ENCODE assay signal across 9 cellular contexts in the genomic region with DNA sequence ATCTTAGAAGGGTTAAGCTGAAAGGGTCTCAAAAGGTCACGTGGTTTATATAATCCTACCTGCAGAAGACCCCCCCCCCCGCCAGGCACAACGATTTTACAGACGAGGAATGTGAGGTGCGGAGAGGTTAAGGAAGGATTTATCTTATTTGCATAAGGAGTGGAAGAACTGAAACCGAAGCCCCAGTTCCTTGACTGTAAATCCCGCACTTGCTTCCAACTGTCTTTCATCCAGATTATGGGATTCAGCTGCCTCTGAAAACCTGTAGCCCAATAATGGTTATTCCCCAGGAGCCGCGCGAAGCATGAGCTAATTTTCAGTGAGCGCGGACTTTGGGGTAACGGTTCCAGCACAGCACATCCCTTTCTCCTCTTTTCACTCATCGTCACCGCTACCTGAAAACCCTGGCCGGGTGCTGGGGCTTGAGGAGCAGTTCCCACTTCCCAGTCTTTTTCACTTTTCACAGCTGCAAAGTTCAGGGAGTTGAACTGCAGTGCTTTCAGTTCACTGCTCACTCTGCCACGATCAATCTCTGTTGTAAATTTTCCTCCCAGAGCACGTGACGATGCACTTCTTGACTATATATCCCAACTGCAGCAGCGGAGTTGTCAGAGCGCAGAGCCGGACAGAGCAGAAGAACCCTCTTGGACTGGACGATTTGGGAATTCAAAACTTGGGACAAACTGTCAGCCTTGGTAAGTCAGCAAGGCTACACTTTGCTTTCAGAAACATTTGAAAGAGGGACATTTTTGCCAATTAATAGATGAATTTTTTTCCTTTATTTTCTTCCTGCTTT. TPM values are rescaled to one million over a fixed set of nuclear protein-coding genes. Genes with fewer than 3 reads are reported as not detected.
DNase-seq lines count a peak whose midpoint lies in the region; ATAC-seq, FAIRE-seq and TF ChIP-seq lines count a peak whose summit lies in the region.
"Had no signal": no experiment of that assay in that cellular context is flagged by ENCODE, and none has a peak within 500 bp of the region (broad histone marks: within the 10 kb centered on the region; RNA-seq: fewer than 3 reads in every experiment).

A gene with protein sequence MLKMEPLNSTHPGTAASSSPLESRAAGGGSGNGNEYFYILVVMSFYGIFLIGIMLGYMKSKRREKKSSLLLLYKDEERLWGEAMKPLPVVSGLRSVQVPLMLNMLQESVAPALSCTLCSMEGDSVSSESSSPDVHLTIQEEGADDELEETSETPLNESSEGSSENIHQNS (plus strand): TSS at position 611 of the 796 bp plus-strand sequence. CDS start 641 bp downstream, outside the sequence.

- peak within 1 kb of the TSS; percentile 56; the same call in 1 of the 2 replicates for H2BK12ac ChIP-seq in H1 (ENCODE audit: low read depth, low read length)

- H3K56ac ChIP-seq in H1 (replicated peaks; ENCODE audit: insufficient read length, low read depth, low read length) = no peak within 1 kb of the TSS

- H4K91ac ChIP-seq in H1 (replicated peaks; ENCODE audit: insufficient read length, low read length) = no peak within 1 kb of the TSS

- no peak within 1 kb of the TSS for H2BK120ac ChIP-seq in H1 (replicated peaks; ENCODE audit: low read depth, low read length)

- peak within 1 kb of the TSS; percentile 55 for H2AFZ ChIP-seq in H1 (ENCODE audit: low read length)

- H3K9me3 ChIP-seq in H1 (ENCODE audit: insufficient read depth in 2 of 2, low read depth in 1 of 2, low read length in 1 of 2) = no peaks in the 10 kb centered on the region
- H3K9me3 ChIP-seq in tibial artery = no peaks in the 10 kb centered on the region

- TF ChIP-seq EP300 in H1 (IDR thresholded peaks at IDR 0.05; ENCODE audit: borderline replicate concordance in 1 of 2, low read depth in 2 of 2, low read length in 2 of 2) = no peak

- H3K23ac ChIP-seq in H1 (ENCODE audit: insufficient read length) = no peak within 1 kb of the TSS

- POLR2A ChIA-PET in H1 (lab: Charles Lee; ENCODE audit: partially characterized antibody) = no interaction called here

- no peak within 1 kb of the TSS for H3K27ac ChIP-seq in H1 (ENCODE audit: low read depth, low read length)
- peak within 1 kb of the TSS; percentile 92 to 94 for H3K27ac ChIP-seq in tibial artery

- H3K4me1 ChIP-seq in H1 (replicated peaks in 1 of 4; ENCODE audit: control insufficient read depth in 3 of 4, insufficient read depth in 4 of 4, low read length in 3 of 4) (peaks cover 2 to 15% (median 7%) of the 10 kb centered on the region in 4 experiments; a peak in 5 of 7 replicates), tibial artery (peaks cover 0 to 47% (median 25%) of the 10 kb centered on the region in 4 donors)

- CTCF ChIA-PET in H1 (lab: Charles Lee; ENCODE audit: partially characterized antibody) = interaction anchor here (0.6 to 1.3 kb wide), 3 partner anchors 11 to 80 kb away, joined by 3 to 5 read pairs (median 3); no protein-coding TSS in a partner anchor

- H4K5ac ChIP-seq in H1 (ENCODE audit: insufficient read length, low read depth, low read length) = no peak within 1 kb of the TSS

- no peaks in the 10 kb centered on the region for H4K20me1 ChIP-seq in H1 (replicated peaks in 1 of 2; ENCODE audit: control insufficient read depth in 1 of 2, insufficient read depth in 2 of 2, low read length in 2 of 2)

- TF ChIP-seq CTCF in H1 (IDR thresholded peaks at IDR 0.05; ENCODE audit: control extremely low read depth in 1 of 3, insufficient read depth in 1 of 3, low read depth in 1 of 3, low read length in 3 of 3) (no peak), mesothelial cell of epicardium (IDR thresholded peaks at IDR 0.05; ENCODE audit: unreplicated experiment) (no peak), tibial artery (IDR thresholded peaks at IDR 0.05) (no peak)

- no peak within 1 kb of the TSS for H3K4me2 ChIP-seq in H1 (ENCODE audit: insufficient read depth in 1 of 2, low read depth in 2 of 2, low read length in 2 of 2)

- no peaks in the 10 kb centered on the region for H3K9me3 Mint-ChIP-seq in mesothelial cell of epicardium

- ATAC-seq in GM18519 (IDR thresholded peaks at IDR 0.05; ENCODE audit: low FRiP score, unreplicated experiment) = no peak
- ATAC-seq: SK-N-SH treated with all-trans-retinoic acid at 6 μM for 48 hours had no signal

- no peak for TF ChIP-seq POLR2A in H1 (IDR thresholded peaks at IDR 0.05; ENCODE audit: control extremely low read depth in 1 of 2, low read depth in 2 of 2, low read length in 2 of 2)

- H3K36me3 Mint-ChIP-seq in mesothelial cell of epicardium = no peaks in the 10 kb centered on the region

- WGBS in H1 (ENCODE audit: extremely low coverage in 1 of 2, insufficient coverage in 1 of 2, insufficient read length in 1 of 2, insufficient replicate concordance in 2 of 2, low coverage in 1 of 2, low lambda C conversion rate in 2 of 2, missing lambda C conversion rate in 1 of 2), 2 experiments = 65% methylated on average over 23 of the region's 23 CpGs; no CpG with 5 or more reads in 1 of the 2 experiments

- no peak within 1 kb of the TSS for H3K9ac ChIP-seq in H1 (replicated peaks in 1 of 4; ENCODE audit: extremely low read depth in 1 of 4, low read depth in 3 of 4, low read length in 3 of 4)

- no peak for TF ChIP-seq RAD21 in H1 (IDR thresholded peaks at IDR 0.05 in 1 of 2, conservative IDR thresholded peaks at IDR 0.05 in 1 of 2; ENCODE audit: low read depth in 2 of 2, low read length in 2 of 2)

- H2BK20ac ChIP-seq in H1 (ENCODE audit: low read length) = no peak within 1 kb of the TSS

- H3K79me1 ChIP-seq in H1 (ENCODE audit: low read depth, low read length) = no peaks in the 10 kb centered on the region

- H3K36me3 ChIP-seq in H1 (ENCODE audit: control insufficient read depth in 2 of 4, insufficient read depth in 4 of 4, low read length in 3 of 4) (no peaks in the 10 kb centered on the region), tibial artery (no peaks in the 10 kb centered on the region)

- no peaks in the 10 kb centered on the region for H3K79me2 ChIP-seq in H1 (ENCODE audit: control insufficient read depth in 1 of 2, insufficient read depth in 2 of 2, low read length in 2 of 2)

- H3K18ac ChIP-seq in H1 (ENCODE audit: extremely low read depth, low read length) = no peak within 1 kb of the TSS

- H3K27me3 ChIP-seq in H1 (replicated peaks in 1 of 4; ENCODE audit: control insufficient read depth in 3 of 4, extremely low read depth in 1 of 4, insufficient read depth in 3 of 4, low read length in 3 of 4) = no peaks in the 10 kb centered on the region
- H3K27me3 ChIP-seq in tibial artery = no peaks in the 10 kb centered on the region

- H3K4ac ChIP-seq in H1 (replicated peaks; ENCODE audit: insufficient read length, low read depth, low read length) = no peak within 1 kb of the TSS

- DNase-seq in M059J (ENCODE audit: low read depth) = peak; percentile 81
- no peak for DNase-seq in H1 (ENCODE audit: low read depth in 1 of 2, low spot score in 2 of 2)
- DNase-seq in mesothelial cell of epicardium (ENCODE audit: low spot score in 2 of 2, unreplicated experiment in 2 of 2) = no peak
- peak; percentile 60 to 82 for DNase-seq in tibial artery
- DNase-seq in NAMALWA (ENCODE audit: low spot score) = no peak
- no peak for DNase-seq in RPMI8226
- DNase-seq in activated CD8-positive, alpha-beta memory T cell treated with anti-CD3 and anti-CD28 coated beads, Interleukin-2, amount 50 U/mL, for 4 hours = no peak

- no peak within 1 kb of the TSS for H2AK5ac ChIP-seq in H1 (ENCODE audit: low read depth, low read length)

- FAIRE-seq in H1 (lab: Jason Lieb, UNC) = no peak

- H3K27ac Mint-ChIP-seq in mesothelial cell of epicardium = peak within 1 kb of the TSS; percentile 94

- no peaks in the 10 kb centered on the region for H3K23me2 ChIP-seq in H1 (ENCODE audit: low read depth, low read length)

- no peaks in the 10 kb centered on the region for H3K27me3 Mint-ChIP-seq in mesothelial cell of epicardium (ENCODE audit: low read depth)

- H3K4me3 ChIP-seq in H1 (ENCODE audit: extremely low read depth in 1 of 4, insufficient read depth in 2 of 4, low read depth in 3 of 4, low read length in 4 of 4) = no peak within 1 kb of the TSS
- peak within 1 kb of the TSS; percentile 73 to 75 for H3K4me3 ChIP-seq in tibial artery

- no peak within 1 kb of the TSS for H2BK15ac ChIP-seq in H1 (ENCODE audit: low read length)

- H4K8ac ChIP-seq in H1 (ENCODE audit: extremely low read depth, insufficient read depth, low read length) = peak within 1 kb of the TSS; percentile 89

- H3K4me3 Mint-ChIP-seq in mesothelial cell of epicardium = peak within 1 kb of the TSS; percentile 63

- no peak within 1 kb of the TSS for H3K14ac ChIP-seq in H1 (ENCODE audit: insufficient read length)

- H2BK5ac ChIP-seq in H1 (ENCODE audit: low read depth, low read length) = no peak within 1 kb of the TSS

- H3K4me1 Mint-ChIP-seq in mesothelial cell of epicardium = peaks cover 79% of the 10 kb centered on the region

- intact Hi-C loops in tibial artery (cut with DNase I; ENCODE audit: low total_unique reads) = loop anchor here (5.0 kb wide), 1 partner anchor 416 kb away; no protein-coding TSS in a partner anchor

TF ChIP-seq in H1, 55 proteins besides CTCF, POLR2A, EP300 and RAD21:
- TF ChIP-seq ASH2L (IDR thresholded peaks at IDR 0.05; ENCODE audit: low read length) = peak; percentile 1
- TF ChIP-seq JUND (IDR thresholded peaks at IDR 0.05; ENCODE audit: low read length) = no peak

RNA-seq across cellular contexts. Expression of the gene that starts here (rescaled TPM):
- 11.4 and 14.5 TPM in 2 replicates for total RNA-seq in M059J (2014; rRNA removed; shearing (Covaris generic))
- total RNA-seq in H1 (2021; fragmentation: NEBNext Ultra II Directional; extraction: Animal tissue kit (Norgen Biotek cat#: 25700)) = 0.09 TPM in 1 of 2 replicates, not detected in the other
- polyA plus RNA-seq in H1 (2011; rRNA removed) = 0.03 and 0.08 TPM in 2 replicates
- 0.04 TPM for polyA plus RNA-seq in H1 (2011; cell fraction: cytosol; rRNA removed)
- 0.03 TPM for polyA plus RNA-seq in H1 (2011; cell fraction: nucleus; rRNA removed)
- polyA plus RNA-seq in H1 (2012, experiment 1 of 2) = 0.09 to 0.17 TPM (median 0.10 TPM) in 3 of 4 replicates, not detected in the other
- polyA plus RNA-seq in H1 (2012, experiment 2 of 2) = not detected
- polyA plus RNA-seq in H1 (2013, experiment 1 of 2) = not detected
- polyA plus RNA-seq in H1 (2013, experiment 2 of 2) = 0.06 TPM
- 0.05 TPM in 1 of 2 replicates, not detected in the other for polyA minus RNA-seq in H1 (2011; rRNA and poly(A)+ RNA removed)
- not detected for polyA minus RNA-seq in H1 (2011; cell fraction: cytosol; rRNA and poly(A)+ RNA removed)
- polyA minus RNA-seq in H1 (2011; cell fraction: nucleus; rRNA and poly(A)+ RNA removed) = not detected
- total RNA-seq in mesothelial cell of epicardium = 9.0 to 9.3 TPM (median 9.2 TPM) in 3 replicates

Comparison
In these comparisons a context has a peak if more than half of its experiments do, and no peak if none do; other contexts are left out.
1. DNase-seq: peak in M059J (single experiment) and tibial artery (2 of 2); none in H1 (0 of 2), mesothelial cell of epicardium (0 of 2), NAMALWA (single experiment), RPMI8226 (single experiment) and activated CD8-positive, alpha-beta memory T cell treated with anti-CD3 and anti-CD28 coated beads, Interleukin-2, amount 50 U/mL, for 4 hours (single experiment).
2. H3K4me3 ChIP-seq: peak in tibial artery (2 of 2); none in H1 (0 of 4).